Comparison of ENCODE assay signal across 20 cellular contexts in the genomic region with DNA sequence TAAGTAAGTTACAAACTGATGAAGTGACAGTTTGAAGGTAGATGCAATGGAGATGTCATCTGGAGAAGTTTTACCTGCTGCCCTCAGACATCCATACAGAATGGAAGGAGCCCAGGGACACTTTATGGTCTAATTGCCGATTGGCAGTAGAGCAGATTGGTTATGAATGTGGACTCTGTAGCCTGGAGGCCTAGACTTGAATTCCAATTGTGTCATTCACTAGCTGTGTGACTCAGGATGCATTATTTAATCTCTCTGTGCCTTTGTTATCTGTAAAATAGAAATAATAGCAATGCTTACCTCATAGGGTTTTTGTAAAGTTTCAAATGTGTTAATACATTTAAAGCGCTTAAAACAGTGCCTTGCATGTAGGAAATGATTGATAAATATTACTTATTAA.
"Had no signal": no experiment of that assay in that cellular context is flagged by ENCODE, and none has a peak within 500 bp of the region (broad histone marks: within the 10 kb centered on the region; RNA-seq: fewer than 3 reads in every experiment).

No MANE protein-coding gene starts in this region.

- H3K79me2 ChIP-seq: hepatocyte, parathyroid adenoma had no signal

- H3K4me3 ChIP-seq: ascending aorta, dorsolateral prefrontal cortex, hepatocyte, thyroid gland, vagina had no signal

- DNase-seq: activated CD4-positive, alpha-beta T cell treated with anti-CD3 and anti-CD28 coated beads for 1 hour; activated CD4-positive, alpha-beta T cell treated with anti-CD3 and anti-CD28 coated beads, Interleukin-2, amount 50 U/mL, for 4 hours; activated naive CD4-positive, alpha-beta T cell treated with anti-CD3 and anti-CD28 coated beads for 36 hours; activated naive CD8-positive, alpha-beta T cell treated with anti-CD3 and anti-CD28 coated beads, Interleukin-2, amount 50 U/mL, for 24 hours; activated T-cell treated with anti-CD3 and anti-CD28 coated beads, Interleukin-2, amount 50 U/mL, for 1 hour; dorsolateral prefrontal cortex; endodermal cell; erythroblast; left ventricle myocardium superior; mesenchymal stem cell; natural killer cell; T-helper 9 cell; thyroid gland had no signal

- H3K9me3 ChIP-seq: ascending aorta, neutrophil, thyroid gland, vagina had no signal

- H3K27me3 ChIP-seq: ascending aorta, thyroid gland, vagina had no signal

- H3K36me3 Mint-ChIP-seq: natural killer cell; stimulated activated memory B cell treated with anti-CD40 and anti-IgM and Interleukin-4, amounts not matched to agents 10 μg/mL and 1 μg/mL and 100 μg/mL, for 72 hours had no signal

- H3K27ac ChIP-seq: ascending aorta, dorsolateral prefrontal cortex, hepatocyte, neutrophil, parathyroid adenoma, thyroid gland, vagina had no signal

- H3K4me3 Mint-ChIP-seq: activated naive CD4-positive, alpha-beta T cell treated with anti-CD3 and anti-CD28 coated beads for 36 hours; activated naive CD8-positive, alpha-beta T cell treated with anti-CD3 and anti-CD28 coated beads, Interleukin-2, amount 50 U/mL, for 24 hours; endodermal cell; natural killer cell; stimulated activated memory B cell treated with anti-CD40 and anti-IgM and Interleukin-4, amounts not matched to agents 10 μg/mL and 1 μg/mL and 100 μg/mL, for 72 hours had no signal

- H3K9me3 Mint-ChIP-seq: activated naive CD4-positive, alpha-beta T cell treated with anti-CD3 and anti-CD28 coated beads for 36 hours; activated naive CD8-positive, alpha-beta T cell treated with anti-CD3 and anti-CD28 coated beads, Interleukin-2, amount 50 U/mL, for 24 hours; activated T-helper 2 cell treated with anti-CD3 and anti-CD28 coated beads, Interferon-gamma antibody, Interleukin-2, Interleukin-4, amounts not matched to agents 10 μg/mL and 5 μg/mL and 100 μg/mL, durations not matched to agents 14 hours and 24 hours and 36 hours; endodermal cell; natural killer cell; stimulated activated memory B cell treated with anti-CD40 and anti-IgM and Interleukin-4, amounts not matched to agents 10 μg/mL and 1 μg/mL and 100 μg/mL, for 72 hours had no signal

- H3K4me1 Mint-ChIP-seq: stimulated activated memory B cell treated with anti-CD40 and anti-IgM and Interleukin-4, amounts not matched to agents 10 μg/mL and 1 μg/mL and 100 μg/mL, for 72 hours had no signal

- ATAC-seq: activated naive CD8-positive, alpha-beta T cell treated with anti-CD3 and anti-CD28 coated beads, Interleukin-2, amount 50 U/mL, for 24 hours; left ventricle myocardium superior; natural killer cell; stimulated activated memory B cell treated with anti-CD40 and anti-IgM and Interleukin-4, amounts not matched to agents 10 μg/mL and 1 μg/mL and 100 μg/mL, for 72 hours had no signal

- H3K36me3 ChIP-seq: ascending aorta, neutrophil, thyroid gland, vagina had no signal

- H3K4me2 ChIP-seq: hepatocyte had no signal

- H3K4me1 ChIP-seq: parathyroid adenoma, vagina had no signal

- H3K27ac Mint-ChIP-seq: activated naive CD4-positive, alpha-beta T cell treated with anti-CD3 and anti-CD28 coated beads for 36 hours; activated naive CD8-positive, alpha-beta T cell treated with anti-CD3 and anti-CD28 coated beads, Interleukin-2, amount 50 U/mL, for 24 hours; activated T-helper 2 cell treated with anti-CD3 and anti-CD28 coated beads, Interferon-gamma antibody, Interleukin-2, Interleukin-4, amounts not matched to agents 10 μg/mL and 5 μg/mL and 100 μg/mL, durations not matched to agents 14 hours and 24 hours and 36 hours; endodermal cell; natural killer cell; stimulated activated memory B cell treated with anti-CD40 and anti-IgM and Interleukin-4, amounts not matched to agents 10 μg/mL and 1 μg/mL and 100 μg/mL, for 72 hours had no signal

- H2AFZ ChIP-seq: hepatocyte, parathyroid adenoma had no signal

- H3K9ac ChIP-seq: parathyroid adenoma had no signal
